9 cellular contexts compared by ENCODE assay signal in the genomic region with DNA sequence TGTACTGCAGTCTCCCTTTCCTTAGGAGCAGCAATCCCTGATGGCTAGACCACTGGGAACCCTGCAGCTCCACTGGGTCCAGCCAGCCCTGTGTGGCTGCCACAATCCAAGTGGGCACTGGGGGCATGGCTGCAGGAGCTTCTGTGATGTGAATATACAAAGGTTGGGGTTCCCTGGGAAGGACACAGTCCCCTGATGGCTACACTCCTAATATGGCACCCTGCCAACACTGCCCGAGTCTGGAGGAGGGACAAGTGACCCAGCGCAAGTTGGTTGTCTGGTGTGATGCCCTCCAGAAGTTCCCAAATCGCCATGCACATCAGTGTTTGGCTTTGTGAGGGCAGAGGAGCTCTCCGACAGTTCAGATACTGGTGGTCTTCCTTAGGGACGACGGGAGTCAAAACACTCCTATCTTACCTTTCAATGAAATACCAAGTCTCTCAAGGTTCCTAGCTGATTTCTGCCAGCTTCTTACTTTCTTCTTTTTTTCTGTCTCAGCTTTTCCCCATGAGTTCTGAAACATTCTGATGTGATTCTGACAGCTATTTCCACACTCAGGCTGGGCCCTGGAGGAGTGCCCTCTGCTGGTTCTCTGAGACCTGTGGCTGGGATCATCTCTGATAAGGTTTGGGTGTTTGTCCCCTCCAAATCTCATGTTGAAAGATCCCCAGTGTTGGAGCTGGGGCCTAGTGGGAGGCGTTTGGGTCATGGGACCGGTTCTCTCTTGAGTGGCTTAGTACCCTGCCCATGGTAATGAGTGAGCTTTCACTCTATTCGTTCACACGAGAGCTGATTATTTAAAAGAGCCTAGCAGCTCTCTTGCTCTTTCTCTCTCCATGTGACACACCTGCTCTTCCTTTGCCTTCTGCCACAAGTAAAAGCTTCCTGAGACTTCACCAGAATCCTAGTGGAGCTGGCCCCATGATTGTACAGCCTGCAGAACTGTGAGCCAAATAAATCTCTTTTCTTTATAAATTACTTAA. TPM values are rescaled to one million over a fixed set of nuclear protein-coding genes. Genes with fewer than 3 reads are reported as not detected.
DNase-seq lines count a peak whose midpoint lies in the region; ATAC-seq and TF ChIP-seq lines count a peak whose summit lies in the region.
"Had no signal": no experiment of that assay in that cellular context is flagged by ENCODE, and none has a peak within 500 bp of the region (broad histone marks: within the 10 kb centered on the region; RNA-seq: fewer than 3 reads in every experiment).

No MANE protein-coding gene starts in this region.

- TF ChIP-seq CTCF in choroid plexus epithelial cell (conservative IDR thresholded peaks at IDR 0.05; ENCODE audit: low read depth, low read length) = peak; percentile 75
- TF ChIP-seq CTCF in gastrocnemius medialis (IDR thresholded peaks at IDR 0.05 in 4 of 5, conservative IDR thresholded peaks at IDR 0.05 in 1 of 5) = no peak

- peaks cover 3 to 20% (median 5%) of the 10 kb centered on the region in 11 donors for H3K9me3 Mint-ChIP-seq in naive thymus-derived CD4-positive, alpha-beta T cell

- ATAC-seq in naive thymus-derived CD4-positive, alpha-beta T cell = peak; percentile 22
- ATAC-seq in HG03432 (IDR thresholded peaks at IDR 0.05; ENCODE audit: unreplicated experiment) (no peak), gastrocnemius medialis (no peak)

- no peaks in the 10 kb centered on the region for H3K4me1 Mint-ChIP-seq in naive thymus-derived CD4-positive, alpha-beta T cell

- H3K27me3 ChIP-seq in naive thymus-derived CD4-positive, alpha-beta T cell (ENCODE audit: control insufficient read depth in 2 of 2, insufficient read depth in 2 of 2, low read length in 2 of 2) = no peaks in the 10 kb centered on the region
- peaks cover 0 to 3% (median 0%) of the 10 kb centered on the region in 3 donors for H3K27me3 ChIP-seq in gastrocnemius medialis

- H3K27ac Mint-ChIP-seq in naive thymus-derived CD4-positive, alpha-beta T cell = peak overlapping the region in 1 of 9 donors; percentile 32

- POLR2A ChIA-PET in naive thymus-derived CD4-positive, alpha-beta T cell (lab: Charles Lee) = interaction anchor here (0.9 kb wide), 1 partner anchor 11 kb away, joined by 4 read pairs; no protein-coding TSS in a partner anchor

- no peak overlapping the region for H3K4me3 Mint-ChIP-seq in naive thymus-derived CD4-positive, alpha-beta T cell

- no peak for TF ChIP-seq POLR2A in gastrocnemius medialis (IDR thresholded peaks at IDR 0.05)

- CTCF ChIA-PET in naive thymus-derived CD4-positive, alpha-beta T cell (lab: Charles Lee) = interaction anchor here (0.8 to 1.4 kb wide), 5 partner anchors 9 to 139 kb away, joined by 3 to 5 read pairs (median 4); no protein-coding TSS in a partner anchor

- in situ Hi-C loops in gastrocnemius medialis (cut with MboI; ENCODE audit: low sequenced_read_pairs in 4 of 4) = no loop called here

- no peaks in the 10 kb centered on the region for H3K36me3 ChIP-seq in naive thymus-derived CD4-positive, alpha-beta T cell (ENCODE audit: control insufficient read depth in 2 of 3, insufficient read depth in 3 of 3, low read length in 3 of 3)
- H3K36me3 ChIP-seq in gastrocnemius medialis = no peaks in the 10 kb centered on the region

- DNase-seq in EH (ENCODE audit: low read depth) = peak; percentile 28
- DNase-seq in LHCN-M2 (ENCODE audit: low read depth) = peak; percentile 20
- DNase-seq in choroid plexus epithelial cell (ENCODE audit: low read depth) = peak; percentile 34
- no peak for DNase-seq in naive thymus-derived CD4-positive, alpha-beta T cell
- no peak for DNase-seq in GM19240 (ENCODE audit: insufficient read length, low spot score)
- DNase-seq in activated CD4-positive, CD25-positive, alpha-beta regulatory T cell (lab: John Stamatoyannopoulos, UW) = no peak
- DNase-seq in gastrocnemius medialis = no peak

- H3K27me3 Mint-ChIP-seq in naive thymus-derived CD4-positive, alpha-beta T cell = peaks cover 0 to 32% (median 11%) of the 10 kb centered on the region in 5 donors

- H3K4me3 ChIP-seq in choroid plexus epithelial cell (ENCODE audit: low read depth, low read length) (no peak overlapping the region), gastrocnemius medialis (no peak overlapping the region)
- no peak overlapping the region for H3K4me3 ChIP-seq in naive thymus-derived CD4-positive, alpha-beta T cell (ENCODE audit: low read length)

- no peaks in the 10 kb centered on the region for H3K4me1 ChIP-seq in naive thymus-derived CD4-positive, alpha-beta T cell (ENCODE audit: control insufficient read depth in 2 of 2, insufficient read depth in 2 of 2, low read length in 2 of 2)
- no peaks in the 10 kb centered on the region for H3K4me1 ChIP-seq in gastrocnemius medialis

- no peaks in the 10 kb centered on the region for H3K9me3 ChIP-seq in naive thymus-derived CD4-positive, alpha-beta T cell (ENCODE audit: control insufficient read depth in 2 of 3, low read length in 3 of 3)
- no peaks in the 10 kb centered on the region for H3K9me3 ChIP-seq in gastrocnemius medialis

- H3K36me3 Mint-ChIP-seq in naive thymus-derived CD4-positive, alpha-beta T cell = peaks cover 0 to 5% (median 4%) of the 10 kb centered on the region in 5 donors

- intact Hi-C loops in naive thymus-derived CD4-positive, alpha-beta T cell (cut with micrococcal nuclease) = no loop called here
- intact Hi-C loops in gastrocnemius medialis (cut with DNase I; ENCODE audit: low total_unique reads) = no loop called here

- H3K27ac ChIP-seq in naive thymus-derived CD4-positive, alpha-beta T cell (ENCODE audit: low read depth, low read length) = no peak overlapping the region
- H3K27ac ChIP-seq in gastrocnemius medialis = no peak overlapping the region
- H3K27ac ChIP-seq: epithelial cell of prostate had no signal

RNA-seq across cellular contexts. Expression of a gene that starts 15.5 kb away (rescaled TPM):
- total RNA-seq in LHCN-M2 (2014; rRNA removed) (not detected in 2 replicates), gastrocnemius medialis (under 1 TPM in 1 of 4 donors, not detected in 3; 0.16 TPM)
- not detected for polyA plus RNA-seq in LHCN-M2 (2012)
- 1 to 10 TPM in 2 of 5 experiments, not detected in 3; 1.7 to 2.3 TPM for total RNA-seq in naive thymus-derived CD4-positive, alpha-beta T cell
- polyA plus RNA-seq in naive thymus-derived CD4-positive, alpha-beta T cell = 1 to 10 TPM in 1 of 2 donors, not detected in 1; 3.3 TPM

RNA-seq across cellular contexts. Expression of a gene that starts 26.8 kb away (rescaled TPM):
- 2.4 TPM in 1 of 2 replicates, not detected in the other for total RNA-seq in LHCN-M2 (2014; rRNA removed)
- polyA plus RNA-seq in LHCN-M2 (2012) = 1.3 TPM
- 100 to 1,000 TPM; 502 to 678 (median 522) TPM for total RNA-seq in naive thymus-derived CD4-positive, alpha-beta T cell
- polyA plus RNA-seq in naive thymus-derived CD4-positive, alpha-beta T cell = 100 to 1,000 TPM; 348 to 498 TPM
- 10 to 100 TPM in 3 of 4 donors, 1 to 10 TPM in 1; 9.6 to 22.1 (median 13.0) TPM for total RNA-seq in gastrocnemius medialis

RNA-seq across cellular contexts. Expression of a gene that starts 39.5 kb away (rescaled TPM):
- total RNA-seq in LHCN-M2 (2014; rRNA removed) (not detected in 2 replicates), gastrocnemius medialis (not detected)
- not detected for polyA plus RNA-seq in LHCN-M2 (2012)
- not detected for total RNA-seq in naive thymus-derived CD4-positive, alpha-beta T cell
- polyA plus RNA-seq in naive thymus-derived CD4-positive, alpha-beta T cell = not detected

Comparison
In these comparisons a context has a peak if more than half of its experiments do, and no peak if none do; other contexts are left out.
1. DNase-seq: peak in EH (single experiment), LHCN-M2 (single experiment) and choroid plexus epithelial cell (single experiment); none in naive thymus-derived CD4-positive, alpha-beta T cell (0 of 9), GM19240 (single experiment), activated CD4-positive, CD25-positive, alpha-beta regulatory T cell (0 of 4) and gastrocnemius medialis (0 of 2).
2. RNA of a gene that starts 26.8 kb away (total RNA-seq): 502 to 678 TPM in naive thymus-derived CD4-positive, alpha-beta T cell; 9.6 to 22.1 TPM in gastrocnemius medialis and 2.4 TPM in LHCN-M2; every median in the first group is over 10 times any median in the second.